1 cellular context compared by ENCODE assay signal in the genomic region with DNA sequence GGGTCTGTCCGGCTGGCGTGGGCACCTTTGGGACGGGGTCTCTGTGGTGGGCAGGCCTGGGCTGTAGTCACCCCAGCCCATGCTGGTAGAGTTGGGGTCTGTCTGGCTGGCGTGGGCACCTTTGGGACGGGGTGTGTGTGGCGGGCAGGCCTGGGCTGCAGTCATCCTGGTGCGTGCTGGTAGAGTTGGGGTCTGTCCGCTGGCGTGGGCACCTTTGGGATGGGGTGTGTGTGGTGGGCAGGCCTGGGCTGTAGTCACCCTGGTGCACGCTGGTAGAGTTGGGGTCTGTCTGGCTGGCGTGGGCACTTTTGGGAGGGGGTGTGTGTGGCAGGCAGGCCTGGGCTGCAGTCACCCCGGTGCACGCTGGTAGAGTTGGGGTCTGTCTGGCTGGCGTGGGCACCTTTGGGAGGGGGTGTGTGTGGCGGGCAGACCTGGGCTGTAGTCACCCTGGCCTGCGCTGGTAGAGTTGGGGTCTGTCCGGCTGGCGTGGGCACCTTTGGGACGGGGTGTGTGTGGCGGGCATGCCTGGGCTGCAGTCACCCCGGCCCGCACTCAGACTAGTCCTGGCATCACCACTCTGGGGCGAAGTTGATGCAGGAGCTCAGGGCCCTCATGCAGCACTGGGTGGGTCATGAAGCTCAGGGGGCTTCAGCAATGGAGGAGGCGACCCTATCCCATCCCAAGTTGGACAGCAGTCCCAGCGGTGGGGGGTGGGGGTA.
TF ChIP-seq lines count a peak whose summit lies in the region.

No MANE protein-coding gene starts in this region.

TF ChIP-seq in HepG2, 621 proteins besides CTCF, POLR2A, EP300 and RAD21:
- TF ChIP-seq TAF1 (CRISPR knock-in tag; IDR thresholded peaks at IDR 0.05): no peak
- TF ChIP-seq EZH2 (conservative IDR thresholded peaks at IDR 0.05; ENCODE audit: low read depth, low read length): peak; percentile 81
